32 cellular contexts compared by ENCODE assay signal in genomic region chr1:77953907-77954306, GRCh38.
"Had no signal": no experiment of that assay in that cellular context is flagged by ENCODE, and none has a peak within 500 bp of the region (broad histone marks: within the 10 kb centered on the region; RNA-seq: fewer than 3 reads in every experiment).

No MANE protein-coding gene starts in this region.

- H3K27ac Mint-ChIP-seq: activated B cell treated with CpG ODN at 0.5 μM for 24 hours; activated naive CD4-positive, alpha-beta T cell treated with anti-CD3 and anti-CD28 coated beads for 36 hours; activated naive CD8-positive, alpha-beta T cell treated with anti-CD3 and anti-CD28 coated beads, Interleukin-2, amount 10 ng/mL, durations not matched to agents 7 days and 5 days; brain; T-helper 17 cell; T-helper 2 cell treated with Interferon-gamma antibody and Interleukin-4, amounts not matched to agents 5 μg/mL and 100 μg/mL, for 36 hours had no signal

- H3K27me3 Mint-ChIP-seq: activated B cell treated with CpG ODN at 0.5 μM for 24 hours; activated CD8-positive, alpha-beta T cell treated with anti-CD3 and anti-CD28 coated beads for 36 hours; activated naive CD8-positive, alpha-beta T cell treated with anti-CD3 and anti-CD28 coated beads, Interleukin-2, amount 10 ng/mL, durations not matched to agents 7 days and 5 days; brain; T-helper 17 cell had no signal

- H3K27me3 ChIP-seq: ascending aorta, breast epithelium, cardiac muscle cell, colonic mucosa, esophagus squamous epithelium, gastroesophageal sphincter, heart right ventricle had no signal

- H3K36me3 ChIP-seq: breast epithelium had no signal

- FAIRE-seq: endometrium, endothelial cell of umbilical vein had no signal

- H3K9me3 Mint-ChIP-seq: activated B cell treated with CpG ODN at 0.5 μM for 24 hours; activated CD8-positive, alpha-beta T cell treated with anti-CD3 and anti-CD28 coated beads for 36 hours; activated naive CD4-positive, alpha-beta T cell treated with anti-CD3 and anti-CD28 coated beads for 36 hours; activated naive CD4-positive, alpha-beta T cell treated with anti-CD3 and anti-CD28 coated beads, Interleukin-2, amount 50 U/mL, for 72 hours; activated naive CD8-positive, alpha-beta T cell treated with anti-CD3 and anti-CD28 coated beads, Interleukin-2, amount 10 ng/mL, durations not matched to agents 7 days and 5 days; brain; T-helper 2 cell treated with Interferon-gamma antibody and Interleukin-4, amounts not matched to agents 5 μg/mL and 100 μg/mL, for 36 hours had no signal

- H3K4me1 ChIP-seq: breast epithelium, colonic mucosa had no signal

- DNase-seq: activated B cell treated with CpG ODN at 0.5 μM for 24 hours; activated CD4-positive, alpha-beta T cell treated with anti-CD3 and anti-CD28 coated beads for 48 hours; activated CD4-positive, alpha-beta T cell treated with anti-CD3 and anti-CD28 coated beads, Interleukin-2, amount 50 U/mL, for 1 hour; activated CD4-positive, alpha-beta T cell treated with anti-CD3 and anti-CD28 coated beads, Interleukin-2, amount 50 U/mL, for 48 hours; activated CD8-positive, alpha-beta memory T cell treated with anti-CD3 and anti-CD28 coated beads for 24 hours; activated CD8-positive, alpha-beta T cell treated with anti-CD3 and anti-CD28 coated beads for 36 hours; activated effector memory CD4-positive, alpha-beta T cell treated with Interleukin-2 at 50 U/mL for 16 hours; activated gamma-delta T cell treated with Interleukin-2 at 50 U/mL for 16 hours; activated naive CD4-positive, alpha-beta T cell treated with anti-CD3 and anti-CD28 coated beads for 36 hours; activated naive CD8-positive, alpha-beta T cell treated with anti-CD3 and anti-CD28 coated beads, Interleukin-2, amount 10 ng/mL, durations not matched to agents 7 days and 5 days; activated T-cell treated with anti-CD3 and anti-CD28 coated beads, Interleukin-2, amount 50 U/mL, for 48 hours; central memory CD4-positive, alpha-beta T cell; cerebellar nuclear complex; colonic mucosa; effector CD8-positive, alpha-beta T cell; esophagus squamous epithelium; foreskin melanocyte; heart right ventricle; T-helper 1 cell; T-helper 17 cell; T1000; WERI-Rb-1 had no signal

- H3K9me3 ChIP-seq: ascending aorta, breast epithelium, colonic mucosa, esophagus squamous epithelium, gastroesophageal sphincter, heart right ventricle had no signal

- H3K27ac ChIP-seq: ascending aorta, breast epithelium, cardiac muscle cell, colonic mucosa, epithelial cell of prostate, esophagus squamous epithelium, heart right ventricle, WERI-Rb-1 had no signal

- H3K4me3 Mint-ChIP-seq: activated B cell treated with CpG ODN at 0.5 μM for 24 hours; activated CD8-positive, alpha-beta T cell treated with anti-CD3 and anti-CD28 coated beads for 36 hours; activated naive CD4-positive, alpha-beta T cell treated with anti-CD3 and anti-CD28 coated beads for 36 hours; activated naive CD8-positive, alpha-beta T cell treated with anti-CD3 and anti-CD28 coated beads, Interleukin-2, amount 10 ng/mL, durations not matched to agents 7 days and 5 days; brain; T-helper 17 cell; T-helper 2 cell treated with Interferon-gamma antibody and Interleukin-4, amounts not matched to agents 5 μg/mL and 100 μg/mL, for 36 hours had no signal

- H3K4me3 ChIP-seq: ascending aorta, breast epithelium, cardiac muscle cell, colonic mucosa, esophagus squamous epithelium, gastroesophageal sphincter, heart right ventricle had no signal
